Comparison of ENCODE assay signal across 22 cellular contexts in genomic region chr3:178120367-178120766, GRCh38.
DNase-seq lines count a peak whose midpoint lies in the region; ATAC-seq, FAIRE-seq and TF ChIP-seq lines count a peak whose summit lies in the region.
"Had no signal": no experiment of that assay in that cellular context is flagged by ENCODE, and none has a peak within 500 bp of the region (broad histone marks: within the 10 kb centered on the region; RNA-seq: fewer than 3 reads in every experiment).

No MANE protein-coding gene starts in this region.

- H3K27me3 ChIP-seq in hepatocyte: no peaks in the 10 kb centered on the region
- H3K27me3 ChIP-seq: spleen, transverse colon had no signal

- no peaks in the 10 kb centered on the region for H3K4me1 ChIP-seq in hepatocyte (ENCODE audit: insufficient read depth)
- H3K4me1 ChIP-seq: spleen, transverse colon had no signal

- no peaks in the 10 kb centered on the region for H3K9me3 ChIP-seq in hepatocyte (ENCODE audit: low read depth)
- H3K9me3 ChIP-seq: transverse colon had no signal

- no peak overlapping the region for H3K4me3 ChIP-seq in hepatocyte
- H3K4me3 ChIP-seq: GM23338, spleen, transverse colon had no signal

- peak; percentile 25 for DNase-seq in stimulated activated CD4-positive, alpha-beta T cell treated with anti-CD3 and anti-CD28 coated beads, Interleukin-1b, Interleukin-23, amount 100 ng/mL, for 48 hours
- no peak for DNase-seq in stimulated activated CD4-positive, alpha-beta T cell treated with anti-CD3 and anti-CD28 coated beads, Interleukin-2, amount 100 ng/mL, for 48 hours
- DNase-seq in hepatocyte (ENCODE audit: low spot score): no peak
- DNase-seq in H54 (ENCODE audit: insufficient read length, low spot score): no peak
- DNase-seq in Kasumi-1 (lab: John Stamatoyannopoulos, UW): no peak
- DNase-seq in urothelium cell line (ENCODE audit: low spot score): no peak
- DNase-seq: activated CD8-positive, alpha-beta memory T cell treated with anti-CD3 and anti-CD28 coated beads, Interleukin-2, amount 50 U/mL, for 4 hours; central memory CD4-positive, alpha-beta T cell; COR-L47; effector CD4-positive, alpha-beta T cell; islet precursor cell; naive thymus-derived CD8-positive, alpha-beta T cell; NCI-H2227 treated with DMSO at 0.1 percent for 48 hours; NCI-H82; spleen; stimulated activated naive B cell treated with anti-CD40 and anti-IgM and Interleukin-4, amounts not matched to agents 10 μg/mL and 1 μg/mL and 100 μg/mL, for 72 hours; transverse colon had no signal

- H2AFZ ChIP-seq in hepatocyte: no peak overlapping the region
- H2AFZ ChIP-seq: GM23338 had no signal

- peak overlapping the region; percentile 37 for H3K27ac ChIP-seq in angular gyrus (ENCODE audit: low read depth, low read length)
- peak overlapping the region; percentile 51 for H3K27ac ChIP-seq in hepatocyte

- no peaks in the 10 kb centered on the region for H3K36me3 ChIP-seq in hepatocyte (replicated peaks; ENCODE audit: insufficient read depth, low read depth)
- H3K36me3 ChIP-seq: spleen, transverse colon had no signal

- no peaks in the 10 kb centered on the region for H3K9me2 ChIP-seq in hepatocyte (replicated peaks; ENCODE audit: insufficient read depth)

- FAIRE-seq in H54 (lab: Jason Lieb, UNC) (no peak), urothelium cell line (lab: Jason Lieb, UNC) (no peak)
- FAIRE-seq: GM18507 had no signal

- no peaks in the 10 kb centered on the region for H3K79me2 ChIP-seq in hepatocyte

- TF ChIP-seq CTCF in hepatocyte (IDR thresholded peaks at IDR 0.05; ENCODE audit: poor library complexity): no peak

- H4K20me1 ChIP-seq in hepatocyte (ENCODE audit: insufficient read depth, poor library complexity, severe bottlenecking): no peaks in the 10 kb centered on the region

- 96% methylated on average over 2 of the region's 2 CpGs for WGBS in hepatocyte (ENCODE audit: low lambda C conversion rate, missing lambda C conversion rate)

- ATAC-seq in HG03159 (IDR thresholded peaks at IDR 0.05; ENCODE audit: unreplicated experiment): no peak
- ATAC-seq: GM23338; naive thymus-derived CD8-positive, alpha-beta T cell; Panc1; stimulated activated naive B cell treated with anti-CD40 and anti-IgM and Interleukin-4, amounts not matched to agents 10 μg/mL and 1 μg/mL and 100 μg/mL, for 72 hours had no signal

- TF ChIP-seq POLR2A in H54 (IDR thresholded peaks at IDR 0.05; ENCODE audit: low read depth, low read length): no peak

- H3K4me2 ChIP-seq in hepatocyte: no peak overlapping the region
- H3K4me2 ChIP-seq: GM23338 had no signal
